1 cellular context compared by ENCODE assay signal in genomic region chr7:99143853-99144672, GRCh38.
TF ChIP-seq lines count a peak whose summit lies in the region.

Gene SMURF1 (minus strand): TSS chr7:99144108. CDS start chr7:99143780, 328 bp downstream.

TF ChIP-seq in K562, 482 proteins besides CTCF, POLR2A, EP300 and RAD21 (continued from another document and continues in another):
- TF ChIP-seq, protein P1, sequence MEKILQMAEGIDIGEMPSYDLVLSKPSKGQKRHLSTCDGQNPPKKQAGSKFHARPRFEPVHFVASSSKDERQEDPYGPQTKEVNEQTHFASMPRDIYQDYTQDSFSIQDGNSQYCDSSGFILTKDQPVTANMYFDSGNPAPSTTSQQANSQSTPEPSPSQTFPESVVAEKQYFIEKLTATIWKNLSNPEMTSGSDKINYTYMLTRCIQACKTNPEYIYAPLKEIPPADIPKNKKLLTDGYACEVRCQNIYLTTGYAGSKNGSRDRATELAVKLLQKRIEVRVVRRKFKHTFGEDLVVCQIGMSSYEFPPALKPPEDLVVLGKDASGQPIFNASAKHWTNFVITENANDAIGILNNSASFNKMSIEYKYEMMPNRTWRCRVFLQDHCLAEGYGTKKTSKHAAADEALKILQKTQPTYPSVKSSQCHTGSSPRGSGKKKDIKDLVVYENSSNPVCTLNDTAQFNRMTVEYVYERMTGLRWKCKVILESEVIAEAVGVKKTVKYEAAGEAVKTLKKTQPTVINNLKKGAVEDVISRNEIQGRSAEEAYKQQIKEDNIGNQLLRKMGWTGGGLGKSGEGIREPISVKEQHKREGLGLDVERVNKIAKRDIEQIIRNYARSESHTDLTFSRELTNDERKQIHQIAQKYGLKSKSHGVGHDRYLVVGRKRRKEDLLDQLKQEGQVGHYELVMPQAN (IDR thresholded peaks at IDR 0.05; ENCODE audit: borderline replicate concordance): 0 out of 2 replicates have a peak, but pooled peaks have one; percentile 36
- TF ChIP-seq NR4A1 (CRISPR knock-in tag; IDR thresholded peaks at IDR 0.05) (peak; percentile 63; the same call in 1 of the 2 replicates), NR4A1 (tag; IDR thresholded peaks at IDR 0.05) (peak; percentile 35; the same call in 1 of the 2 replicates), NFRKB (IDR thresholded peaks at IDR 0.05; ENCODE audit: low read depth) (no peak), ZNF584 (CRISPR knock-in tag; IDR thresholded peaks at IDR 0.05; ENCODE audit: low read depth) (peak; percentile 84; the same call in 1 of the 2 replicates), ZNF395 (CRISPR knock-in tag; IDR thresholded peaks at IDR 0.05) (peak; percentile 96), GTF2E2 (tag; IDR thresholded peaks at IDR 0.05) (no peak), NFIX (CRISPR knock-in tag; IDR thresholded peaks at IDR 0.05; ENCODE audit: low read depth) (no peak), CEBPB (tag; IDR thresholded peaks at IDR 0.05) (no peak), ATF2 (CRISPR knock-in tag; IDR thresholded peaks at IDR 0.05) (no peak), HBP1 (CRISPR knock-in tag; IDR thresholded peaks at IDR 0.05) (peak; percentile 76; the same call in 1 of the 2 replicates), MEF2D (tag; conservative IDR thresholded peaks at IDR 0.05; ENCODE audit: low read depth) (no peak), ADNP (tag; IDR thresholded peaks at IDR 0.05) (no peak), MAFF (IDR thresholded peaks at IDR 0.05; ENCODE audit: low read length) (no peak), KDM4B (IDR thresholded peaks at IDR 0.05; ENCODE audit: borderline replicate concordance in 2 of 2, low read depth in 1 of 2) (0 out of 4 replicates have a peak, but pooled peaks of 1 of the 2 experiments have one; percentile 32), ZNF778 (CRISPR knock-in tag; IDR thresholded peaks at IDR 0.05) (no peak), SOX6 (IDR thresholded peaks at IDR 0.05) (no peak), CSDE1 (IDR thresholded peaks at IDR 0.05) (no peak), RBM15 (IDR thresholded peaks at IDR 0.05; ENCODE audit: insufficient read depth, low read length) (no peak), THRA (IDR thresholded peaks at IDR 0.05) (no peak), BRD4 (IDR thresholded peaks at IDR 0.05) (no peak), SMAD2 (IDR thresholded peaks at IDR 0.05; ENCODE audit: low read depth, low read length) (no peak), POLR3A (IDR thresholded peaks at IDR 0.05; ENCODE audit: borderline replicate concordance, extremely low read depth, insufficient read depth, insufficient read length) (no peak), ZHX1 (conservative IDR thresholded peaks at IDR 0.05; ENCODE audit: low read length) (no peak), HIVEP1 (CRISPR knock-in tag; IDR thresholded peaks at IDR 0.05) (0 out of 2 replicates have a peak, but pooled peaks have one; percentile 14), IFI16 (CRISPR knock-in tag; IDR thresholded peaks at IDR 0.05) (no peak), GTF2A2 (tag; IDR thresholded peaks at IDR 0.05) (no peak), ESRRA (IDR thresholded peaks at IDR 0.05; ENCODE audit: borderline replicate concordance, low read depth) (peak; percentile 43; the same call in 1 of the 2 replicates), ZBTB33 (CRISPR knock-in tag; IDR thresholded peaks at IDR 0.05) (no peak), CEBPG (CRISPR knock-in tag; IDR thresholded peaks at IDR 0.05) (no peak), CEBPG (tag; conservative IDR thresholded peaks at IDR 0.05 in 1 of 2, IDR thresholded peaks at IDR 0.05 in 1 of 2) (no peak), TGIF2 (CRISPR knock-in tag; IDR thresholded peaks at IDR 0.05) (no peak), NR2C2 (CRISPR knock-in tag; IDR thresholded peaks at IDR 0.05) (peak; percentile 65), NR2C2 (tag; IDR thresholded peaks at IDR 0.05) (peak; percentile 74; the same call in 1 of the 2 replicates), CHCHD3 (CRISPR knock-in tag; IDR thresholded peaks at IDR 0.05) (0 out of 2 replicates have a peak, but pooled peaks have one; percentile 36)
- TF ChIP-seq, protein P2, sequence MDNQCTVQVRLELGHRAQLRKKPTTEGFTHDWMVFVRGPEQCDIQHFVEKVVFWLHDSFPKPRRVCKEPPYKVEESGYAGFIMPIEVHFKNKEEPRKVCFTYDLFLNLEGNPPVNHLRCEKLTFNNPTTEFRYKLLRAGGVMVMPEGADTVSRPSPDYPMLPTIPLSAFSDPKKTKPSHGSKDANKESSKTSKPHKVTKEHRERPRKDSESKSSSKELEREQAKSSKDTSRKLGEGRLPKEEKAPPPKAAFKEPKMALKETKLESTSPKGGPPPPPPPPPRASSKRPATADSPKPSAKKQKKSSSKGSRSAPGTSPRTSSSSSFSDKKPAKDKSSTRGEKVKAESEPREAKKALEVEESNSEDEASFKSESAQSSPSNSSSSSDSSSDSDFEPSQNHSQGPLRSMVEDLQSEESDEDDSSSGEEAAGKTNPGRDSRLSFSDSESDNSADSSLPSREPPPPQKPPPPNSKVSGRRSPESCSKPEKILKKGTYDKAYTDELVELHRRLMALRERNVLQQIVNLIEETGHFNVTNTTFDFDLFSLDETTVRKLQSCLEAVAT (IDR thresholded peaks at IDR 0.05): no peak; a peak in 1 of 4 replicates
- TF ChIP-seq, protein P3, sequence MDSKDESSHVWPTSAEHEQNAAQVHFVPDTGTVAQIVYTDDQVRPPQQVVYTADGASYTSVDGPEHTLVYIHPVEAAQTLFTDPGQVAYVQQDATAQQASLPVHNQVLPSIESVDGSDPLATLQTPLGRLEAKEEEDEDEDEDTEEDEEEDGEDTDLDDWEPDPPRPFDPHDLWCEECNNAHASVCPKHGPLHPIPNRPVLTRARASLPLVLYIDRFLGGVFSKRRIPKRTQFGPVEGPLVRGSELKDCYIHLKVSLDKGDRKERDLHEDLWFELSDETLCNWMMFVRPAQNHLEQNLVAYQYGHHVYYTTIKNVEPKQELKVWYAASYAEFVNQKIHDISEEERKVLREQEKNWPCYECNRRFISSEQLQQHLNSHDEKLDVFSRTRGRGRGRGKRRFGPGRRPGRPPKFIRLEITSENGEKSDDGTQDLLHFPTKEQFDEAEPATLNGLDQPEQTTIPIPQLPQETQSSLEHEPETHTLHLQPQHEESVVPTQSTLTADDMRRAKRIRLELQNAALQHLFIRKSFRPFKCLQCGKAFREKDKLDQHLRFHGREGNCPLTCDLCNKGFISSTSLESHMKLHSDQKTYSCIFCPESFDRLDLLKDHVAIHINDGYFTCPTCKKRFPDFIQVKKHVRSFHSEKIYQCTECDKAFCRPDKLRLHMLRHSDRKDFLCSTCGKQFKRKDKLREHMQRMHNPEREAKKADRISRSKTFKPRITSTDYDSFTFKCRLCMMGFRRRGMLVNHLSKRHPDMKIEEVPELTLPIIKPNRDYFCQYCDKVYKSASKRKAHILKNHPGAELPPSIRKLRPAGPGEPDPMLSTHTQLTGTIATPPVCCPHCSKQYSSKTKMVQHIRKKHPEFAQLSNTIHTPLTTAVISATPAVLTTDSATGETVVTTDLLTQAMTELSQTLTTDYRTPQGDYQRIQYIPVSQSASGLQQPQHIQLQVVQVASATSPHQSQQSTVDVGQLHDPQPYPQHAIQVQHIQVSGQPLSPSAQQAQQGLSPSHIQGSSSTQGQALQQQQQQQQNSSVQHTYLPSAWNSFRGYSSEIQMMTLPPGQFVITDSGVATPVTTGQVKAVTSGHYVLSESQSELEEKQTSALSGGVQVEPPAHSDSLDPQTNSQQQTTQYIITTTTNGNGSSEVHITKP (IDR thresholded peaks at IDR 0.05; ENCODE audit: partially characterized antibody): no peak
